Comparison of ENCODE assay signal across 8 cellular contexts in genomic region chr2:42770288-42771131, GRCh38. TPM values are rescaled to one million over a fixed set of nuclear protein-coding genes. Genes with fewer than 3 reads are reported as not detected.
DNase-seq lines count a peak whose midpoint lies in the region; ATAC-seq and TF ChIP-seq lines count a peak whose summit lies in the region.

No MANE protein-coding gene starts in this region.

- DNase-seq in activated naive CD8-positive, alpha-beta T cell treated with anti-CD3 and anti-CD28 coated beads, Interleukin-2, amount 10 ng/mL, durations not matched to agents 7 days and 5 days = no peak
- no peak for DNase-seq in activated naive CD8-positive, alpha-beta T cell treated with anti-CD3 and anti-CD28 coated beads for 36 hours
- peak; percentile 58 to 63 for DNase-seq in HL-60 (ENCODE audit: low read depth in 1 of 2, low spot score in 1 of 2)
- peak; percentile 87 for DNase-seq in SK-MEL-5 (ENCODE audit: low read depth, low spot score)
- peak in 1 of 2 donors; percentile 54 for DNase-seq in foreskin fibroblast
- DNase-seq in pons (ENCODE audit: low spot score) = peak; percentile 60
- DNase-seq in activated effector memory CD4-positive, alpha-beta T cell treated with anti-CD3 and anti-CD28 coated beads, Interleukin-2, amount 50 U/mL, for 16 hours = no peak
- no peak for DNase-seq in stimulated activated CD4-positive, alpha-beta T cell treated with anti-CD3 and anti-CD28 coated beads, Interleukin-4, amount 100 ng/mL, for 1 hour

- H3K27me3 Mint-ChIP-seq in activated naive CD8-positive, alpha-beta T cell treated with anti-CD3 and anti-CD28 coated beads, Interleukin-2, amount 10 ng/mL, durations not matched to agents 7 days and 5 days = no peaks in the 10 kb centered on the region
- no peaks in the 10 kb centered on the region for H3K27me3 Mint-ChIP-seq in activated naive CD8-positive, alpha-beta T cell treated with anti-CD3 and anti-CD28 coated beads for 36 hours

- no peaks in the 10 kb centered on the region for H3K36me3 Mint-ChIP-seq in activated naive CD8-positive, alpha-beta T cell treated with anti-CD3 and anti-CD28 coated beads, Interleukin-2, amount 10 ng/mL, durations not matched to agents 7 days and 5 days
- no peaks in the 10 kb centered on the region for H3K36me3 Mint-ChIP-seq in activated naive CD8-positive, alpha-beta T cell treated with anti-CD3 and anti-CD28 coated beads for 36 hours

- no peak overlapping the region for H3K27ac ChIP-seq in HL-60 (replicated peaks)

- no peaks in the 10 kb centered on the region for H3K27me3 ChIP-seq in HL-60 (ENCODE audit: insufficient read depth, poor library complexity, severe bottlenecking)

- ATAC-seq in activated naive CD8-positive, alpha-beta T cell treated with anti-CD3 and anti-CD28 coated beads, Interleukin-2, amount 10 ng/mL, durations not matched to agents 7 days and 5 days (ENCODE audit: low read depth) = peak; percentile 38

- peaks cover 5% of the 10 kb centered on the region for H3K4me1 Mint-ChIP-seq in activated naive CD8-positive, alpha-beta T cell treated with anti-CD3 and anti-CD28 coated beads, Interleukin-2, amount 10 ng/mL, durations not matched to agents 7 days and 5 days
- peaks cover 7% of the 10 kb centered on the region for H3K4me1 Mint-ChIP-seq in activated naive CD8-positive, alpha-beta T cell treated with anti-CD3 and anti-CD28 coated beads for 36 hours

- no peak overlapping the region for H3K4me3 ChIP-seq in HL-60 (replicated peaks; ENCODE audit: insufficient read depth, low read length)
- H3K4me3 ChIP-seq in foreskin fibroblast (ENCODE audit: low read depth in 1 of 2, low read length in 2 of 2) = no peak overlapping the region

- H3K27ac Mint-ChIP-seq in activated naive CD8-positive, alpha-beta T cell treated with anti-CD3 and anti-CD28 coated beads, Interleukin-2, amount 10 ng/mL, durations not matched to agents 7 days and 5 days = no peak overlapping the region
- H3K27ac Mint-ChIP-seq in activated naive CD8-positive, alpha-beta T cell treated with anti-CD3 and anti-CD28 coated beads for 36 hours = no peak overlapping the region

- H3K4me3 Mint-ChIP-seq in activated naive CD8-positive, alpha-beta T cell treated with anti-CD3 and anti-CD28 coated beads, Interleukin-2, amount 10 ng/mL, durations not matched to agents 7 days and 5 days = no peak overlapping the region
- no peak overlapping the region for H3K4me3 Mint-ChIP-seq in activated naive CD8-positive, alpha-beta T cell treated with anti-CD3 and anti-CD28 coated beads for 36 hours

- in situ Hi-C loops in SK-MEL-5 (cut with HindIII; ENCODE audit: low pct_unique_long_range_greater_than_20kb, low sequenced_read_pairs) = no loop called here

- POLR2A ChIA-PET in activated naive CD8-positive, alpha-beta T cell treated with anti-CD3 and anti-CD28 coated beads, Interleukin-2, amount 10 ng/mL, durations not matched to agents 7 days and 5 days (lab: Charles Lee) = no interaction called here

- H3K9me3 Mint-ChIP-seq in activated naive CD8-positive, alpha-beta T cell treated with anti-CD3 and anti-CD28 coated beads, Interleukin-2, amount 10 ng/mL, durations not matched to agents 7 days and 5 days = no peaks in the 10 kb centered on the region
- no peaks in the 10 kb centered on the region for H3K9me3 Mint-ChIP-seq in activated naive CD8-positive, alpha-beta T cell treated with anti-CD3 and anti-CD28 coated beads for 36 hours

- TF ChIP-seq CTCF in HL-60 (IDR thresholded peaks at IDR 0.05; ENCODE audit: insufficient read depth, low read length) (peak; percentile 27), foreskin fibroblast (IDR thresholded peaks at IDR 0.05; ENCODE audit: low read depth, low read length) (peak; percentile 29)

RNA-seq across cellular contexts. Expression of gene OXER1, which starts 6.6 kb away (rescaled TPM):
- not detected for total RNA-seq in activated naive CD8-positive, alpha-beta T cell treated with anti-CD3 and anti-CD28 coated beads, Interleukin-2, amount 10 ng/mL, durations not matched to agents 7 days and 5 days
- total RNA-seq in activated naive CD8-positive, alpha-beta T cell treated with anti-CD3 and anti-CD28 coated beads for 36 hours = under 1 TPM in 1 of 2 experiments, not detected in 1; 0.16 TPM
- not detected in 2 replicates for total RNA-seq in SK-MEL-5 (2014; rRNA removed; shearing (Covaris generic))
- polyA plus RNA-seq in SK-MEL-5 (2015; cell fraction: cytosol; rRNA removed) = not detected in 2 replicates
- not detected in 2 replicates for polyA plus RNA-seq in SK-MEL-5 (2015; cell fraction: nucleus; rRNA removed)

RNA-seq across cellular contexts. Expression of gene HAAO, which starts 21.9 kb away (rescaled TPM):
- total RNA-seq in activated naive CD8-positive, alpha-beta T cell treated with anti-CD3 and anti-CD28 coated beads, Interleukin-2, amount 10 ng/mL, durations not matched to agents 7 days and 5 days = under 1 TPM in 1 of 2 experiments, not detected in 1; 0.28 TPM
- total RNA-seq in activated naive CD8-positive, alpha-beta T cell treated with anti-CD3 and anti-CD28 coated beads for 36 hours = 1 to 10 TPM in 1 of 2 experiments, under 1 TPM in 1; 0.33 to 1.1 TPM
- not detected in 2 replicates for total RNA-seq in SK-MEL-5 (2014; rRNA removed; shearing (Covaris generic))
- not detected in 2 replicates for polyA plus RNA-seq in SK-MEL-5 (2015; cell fraction: cytosol; rRNA removed)
- not detected in 2 replicates for polyA plus RNA-seq in SK-MEL-5 (2015; cell fraction: nucleus; rRNA removed)

Comparison
In these comparisons a context has a peak if more than half of its experiments do, and no peak if none do; other contexts are left out.
1. DNase-seq: peak in HL-60 (2 of 2), SK-MEL-5 (single experiment) and pons (single experiment); none in activated naive CD8-positive, alpha-beta T cell treated with anti-CD3 and anti-CD28 coated beads, Interleukin-2, amount 10 ng/mL, durations not matched to agents 7 days and 5 days (single experiment), activated naive CD8-positive, alpha-beta T cell treated with anti-CD3 and anti-CD28 coated beads for 36 hours (single experiment), activated effector memory CD4-positive, alpha-beta T cell treated with anti-CD3 and anti-CD28 coated beads, Interleukin-2, amount 50 U/mL, for 16 hours (single experiment) and stimulated activated CD4-positive, alpha-beta T cell treated with anti-CD3 and anti-CD28 coated beads, Interleukin-4, amount 100 ng/mL, for 1 hour (single experiment).